Comparison of ENCODE assay signal across 2 cellular contexts in genomic region chr10:22701132-22701851, GRCh38.
TF ChIP-seq lines count a peak whose summit lies in the region.

No MANE protein-coding gene starts in this region.

TF ChIP-seq in GM12891, 5 proteins besides CTCF, POLR2A, EP300 and RAD21 (continued from another document):
- no peak for TF ChIP-seq TAF1 (IDR thresholded peaks at IDR 0.05; ENCODE audit: low read depth, low read length)

TF ChIP-seq in H1, 55 proteins besides CTCF, POLR2A, EP300 and RAD21 (continued from another document):
- no peak for TF ChIP-seq SP2 (IDR thresholded peaks at IDR 0.05; ENCODE audit: low read length)
- TF ChIP-seq EGR1 (IDR thresholded peaks at IDR 0.05; ENCODE audit: borderline replicate concordance, low read depth, low read length) = no peak
- no peak for TF ChIP-seq GABPA (IDR thresholded peaks at IDR 0.05; ENCODE audit: borderline replicate concordance, insufficient read depth, low read length)
- TF ChIP-seq KDM4A (IDR thresholded peaks at IDR 0.05; ENCODE audit: low read depth, low read length, severe bottlenecking) = no peak
- TF ChIP-seq RXRA (IDR thresholded peaks at IDR 0.05; ENCODE audit: insufficient read depth, low read depth, low read length) = no peak
- TF ChIP-seq TAF7 (optimal IDR thresholded peaks at IDR 0.05; ENCODE audit: borderline replicate concordance, low read depth, low read length) = no peak
